Comparison of ENCODE assay signal across 8 cellular contexts in genomic region chr1:46247433-46248121, GRCh38. TPM values are rescaled to one million over a fixed set of nuclear protein-coding genes. Genes with fewer than 3 reads are reported as not detected.
DNase-seq lines count a peak whose midpoint lies in the region; ATAC-seq, FAIRE-seq and TF ChIP-seq lines count a peak whose summit lies in the region.

Gene RAD54L (plus strand): TSS chr1:46247763. CDS start chr1:46248406, 643 bp downstream.

- H3K4me3 Mint-ChIP-seq in activated naive CD8-positive, alpha-beta T cell treated with anti-CD3 and anti-CD28 coated beads, Interleukin-2, amount 50 U/mL, for 24 hours = peak within 1 kb of the TSS; percentile 95

- no peak for TF ChIP-seq EP300 in upper lobe of left lung (IDR thresholded peaks at IDR 0.05)

- ATAC-seq in HG02840 (IDR thresholded peaks at IDR 0.05; ENCODE audit: low FRiP score, unreplicated experiment) (peak; percentile 96), upper lobe of left lung (ENCODE audit: low FRiP score in 2 of 2) (peak; percentile 98)
- ATAC-seq in activated naive CD8-positive, alpha-beta T cell treated with anti-CD3 and anti-CD28 coated beads, Interleukin-2, amount 50 U/mL, for 24 hours = peak; percentile 93

- peak within 1 kb of the TSS; percentile 55 to 71 (median 68) for H3K4me3 ChIP-seq in upper lobe of left lung

- intact Hi-C loops in cardiac septum (cut with DNase I) = loop anchor here (2.0 to 5.0 kb wide), 3 partner anchors 43 to 95 kb away; partner anchors contain the start of genes LRRC41, NSUN4 and UQCRH

- no peaks in the 10 kb centered on the region for H3K36me3 ChIP-seq in upper lobe of left lung

- peaks cover 6 to 19% (median 15%) of the 10 kb centered on the region in 4 donors for H3K4me1 ChIP-seq in upper lobe of left lung

- TF ChIP-seq CTCF in upper lobe of left lung (IDR thresholded peaks at IDR 0.05) = no peak

- H3K27ac ChIP-seq in upper lobe of left lung = peak within 1 kb of the TSS; percentile 69 to 85 (median 75)

- H3K4me1 Mint-ChIP-seq in activated naive CD8-positive, alpha-beta T cell treated with anti-CD3 and anti-CD28 coated beads, Interleukin-2, amount 50 U/mL, for 24 hours = peaks cover 29% of the 10 kb centered on the region

- no peaks in the 10 kb centered on the region for H3K27me3 Mint-ChIP-seq in activated naive CD8-positive, alpha-beta T cell treated with anti-CD3 and anti-CD28 coated beads, Interleukin-2, amount 50 U/mL, for 24 hours

- H3K27ac Mint-ChIP-seq in activated naive CD8-positive, alpha-beta T cell treated with anti-CD3 and anti-CD28 coated beads, Interleukin-2, amount 50 U/mL, for 24 hours = peak within 1 kb of the TSS; percentile 94

- H3K36me3 Mint-ChIP-seq in activated naive CD8-positive, alpha-beta T cell treated with anti-CD3 and anti-CD28 coated beads, Interleukin-2, amount 50 U/mL, for 24 hours (ENCODE audit: low read depth) = peaks cover 33% of the 10 kb centered on the region

- WGBS in upper lobe of left lung, 2 donors = 1 to 2% methylated on average over 22 to 37 of the region's 50 CpGs

- no peaks in the 10 kb centered on the region for H3K9me3 ChIP-seq in upper lobe of left lung

- peak; percentile 96 for FAIRE-seq in GM12892 (lab: Jason Lieb, UNC)

- no peaks in the 10 kb centered on the region for H3K9me3 Mint-ChIP-seq in activated naive CD8-positive, alpha-beta T cell treated with anti-CD3 and anti-CD28 coated beads, Interleukin-2, amount 50 U/mL, for 24 hours

- TF ChIP-seq POLR2A in GM12892 (IDR thresholded peaks at IDR 0.05; ENCODE audit: low read depth, low read length) (peak; percentile 81), upper lobe of left lung (IDR thresholded peaks at IDR 0.05) (no peak)

- DNase-seq in GM12892 (ENCODE audit: insufficient read length) = peak; percentile 91
- DNase-seq in NCI-H1436 treated with DMSO at 0.1 percent for 48 hours (lab: John Stamatoyannopoulos, UW) = peak; percentile 94
- DNase-seq in T follicular helper cell (ENCODE audit: low read depth) = peak; percentile 95
- peak; percentile 96 for DNase-seq in activated naive CD8-positive, alpha-beta T cell treated with anti-CD3 and anti-CD28 coated beads, Interleukin-2, amount 50 U/mL, for 24 hours
- DNase-seq in cardiac septum (ENCODE audit: low spot score) = peak; percentile 98
- DNase-seq in pons (ENCODE audit: low spot score) = peak; percentile 98
- DNase-seq in upper lobe of left lung = peak; percentile 95 to 98

- H3K27me3 ChIP-seq in upper lobe of left lung = no peaks in the 10 kb centered on the region

RNA-seq across cellular contexts. Expression of gene RAD54L, which starts in this region (rescaled TPM):
- polyA plus RNA-seq in GM12892 (2012; ENCODE audit: missing spikeins) = 16.1 TPM
- total RNA-seq in cardiac septum = 0.97 TPM
- total RNA-seq in upper lobe of left lung = 1 to 10 TPM in 3 of 6 donors, under 1 TPM in 1, not detected in 2; 0.78 to 2.4 (median 1.6) TPM

Comparison
In these comparisons a context has a peak if more than half of its experiments do, and no peak if none do; other contexts are left out.
1. Peak in every context shown above with its lines: DNase-seq, ATAC-seq, H3K4me3 ChIP-seq and H3K27ac ChIP-seq.
2. Peak in DNase-seq in cardiac septum; RNA of the gene not detected or under 1 TPM.